8 cellular contexts compared by ENCODE assay signal in the genomic region with DNA sequence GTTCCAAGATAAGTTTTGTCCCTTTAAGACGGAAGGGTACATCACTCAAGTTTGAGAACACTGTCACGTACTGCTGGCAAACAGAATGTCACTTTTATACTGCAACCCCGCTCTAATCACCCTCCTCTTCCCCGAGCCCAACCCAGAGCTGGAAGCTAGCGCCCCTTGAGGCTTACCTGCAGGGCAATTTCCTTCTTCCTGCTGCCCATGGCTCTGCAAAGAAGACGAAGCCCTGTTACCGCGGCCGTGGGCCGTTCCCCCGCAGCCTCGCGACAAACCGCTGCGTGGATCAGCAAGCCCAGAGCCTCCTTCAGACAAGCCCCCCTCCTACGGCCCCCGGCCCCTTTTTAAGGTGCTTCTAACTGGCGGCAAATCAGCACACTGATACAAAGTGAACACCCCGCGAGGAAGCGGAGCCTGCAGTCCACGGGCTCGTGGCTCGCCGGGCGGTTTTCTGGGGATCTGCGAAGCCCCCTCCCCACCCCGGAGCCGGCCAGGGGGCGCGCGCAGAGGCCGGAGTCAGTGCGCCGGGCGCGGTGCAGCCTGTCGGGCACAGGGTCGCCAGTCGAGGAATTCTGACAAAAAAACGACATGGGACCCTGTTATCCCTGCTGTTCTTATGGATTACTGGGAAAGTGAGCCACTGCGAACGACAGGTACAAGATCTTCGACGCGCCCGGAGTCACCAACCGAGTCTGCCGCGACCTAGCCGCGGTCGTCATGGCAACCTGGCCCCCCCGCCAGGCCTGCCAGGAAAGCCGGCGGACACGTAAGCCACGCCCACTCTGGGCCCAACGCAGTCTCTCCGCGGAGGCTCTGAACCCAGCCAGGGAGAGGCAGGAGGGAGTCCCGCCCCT. TPM values are rescaled to one million over a fixed set of nuclear protein-coding genes. Genes with fewer than 3 reads are reported as not detected.
DNase-seq lines count a peak whose midpoint lies in the region; ATAC-seq and TF ChIP-seq lines count a peak whose summit lies in the region.

A gene with protein sequence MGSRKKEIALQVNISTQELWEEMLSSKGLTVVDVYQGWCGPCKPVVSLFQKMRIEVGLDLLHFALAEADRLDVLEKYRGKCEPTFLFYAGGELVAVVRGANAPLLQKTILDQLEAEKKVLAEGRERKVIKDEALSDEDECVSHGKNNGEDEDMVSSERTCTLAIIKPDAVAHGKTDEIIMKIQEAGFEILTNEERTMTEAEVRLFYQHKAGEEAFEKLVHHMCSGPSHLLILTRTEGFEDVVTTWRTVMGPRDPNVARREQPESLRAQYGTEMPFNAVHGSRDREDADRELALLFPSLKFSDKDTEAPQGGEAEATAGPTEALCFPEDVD (minus strand): TSS at position 725 of the 857 bp plus-strand sequence. CDS start 516 bp downstream, at position 209.

- no peaks in the 10 kb centered on the region for H3K27me3 Mint-ChIP-seq in T-cell

- H3K4me1 Mint-ChIP-seq in T-cell = peaks cover 27 to 37% (median 34%) of the 10 kb centered on the region in 3 donors

- TF ChIP-seq EP300 in transverse colon (IDR thresholded peaks at IDR 0.05; ENCODE audit: low read depth) = no peak

- intact Hi-C loops in adrenal gland (cut with DNase I) (loop anchor here in 1 of 2 donors (5.0 to 10.0 kb wide), 2 partner anchors 88 to 145 kb away; partner anchors contain the start of gene ARMC8), left cardiac atrium (cut with DNase I) (no loop called here), transverse colon (cut with DNase I; ENCODE audit: low total_unique reads) (no loop called here)

- H3K9me3 Mint-ChIP-seq in T-cell = no peaks in the 10 kb centered on the region

- DNase-seq in NCI-H1417 treated with DMSO at 0.1 percent for 48 hours (lab: John Stamatoyannopoulos, UW) = peak; percentile 86
- peak; percentile 76 to 93 (median 86) for DNase-seq in T-cell
- DNase-seq in adrenal gland = peak; percentile 93 to 97 (median 94)
- peak; percentile 93 for DNase-seq in left cardiac atrium
- peak; percentile 83 for DNase-seq in pons (ENCODE audit: low spot score)
- peak; percentile 86 for DNase-seq in transverse colon

- POLR2A ChIA-PET in T-cell (lab: Charles Lee) = no interaction called here

- WGBS in adrenal gland, 4 donors = 0 to 1% (median 1%) methylated on average over 20 to 62 of the region's 62 CpGs
- WGBS in transverse colon (ENCODE audit: low coverage in 1 of 2), 2 donors = 0 to 1% methylated on average over 5 to 33 of the region's 62 CpGs

- H3K36me3 ChIP-seq in adrenal gland (replicated peaks in 1 of 2) (no peaks in the 10 kb centered on the region), transverse colon (no peaks in the 10 kb centered on the region)

- in situ Hi-C loops in transverse colon (cut with MboI; ENCODE audit: low pct_ligation_motif_present in 1 of 4, low pct_unique_long_range_greater_than_20kb in 1 of 4, low sequenced_read_pairs in 3 of 4) = no loop called here

- H3K4me3 ChIP-seq in GM08714 (ENCODE audit: low read length) (peak within 1 kb of the TSS; percentile 51; the same call in 1 of the 2 replicates), adrenal gland (peak within 1 kb of the TSS in 3 of 4 donors; percentile 15 to 64 (median 47)), transverse colon (peak within 1 kb of the TSS; percentile 41 to 87 (median 50))

- H3K4me1 ChIP-seq in adrenal gland (replicated peaks in 1 of 2) (peaks cover 0 to 6% of the 10 kb centered on the region in 2 donors), transverse colon (peaks cover 0 to 13% (median 8%) of the 10 kb centered on the region in 4 donors)

- H3K27me3 ChIP-seq in adrenal gland = no peaks in the 10 kb centered on the region
- H3K27me3 ChIP-seq in transverse colon = no peaks in the 10 kb centered on the region

- TF ChIP-seq CTCF in adrenal gland (IDR thresholded peaks at IDR 0.05) = peak; percentile 37 to 59 (median 48)
- TF ChIP-seq CTCF in transverse colon (IDR thresholded peaks at IDR 0.05) = peak; percentile 44 to 58 (median 50)

- H3K9me3 ChIP-seq in adrenal gland (replicated peaks in 1 of 3) (no peaks in the 10 kb centered on the region), transverse colon (no peaks in the 10 kb centered on the region)

- H3K27ac ChIP-seq in adrenal gland (peak within 1 kb of the TSS in 4 of 5 donors; percentile 29 to 66 (median 57)), transverse colon (peak within 1 kb of the TSS; percentile 36 to 59 (median 50))

- H3K4me3 Mint-ChIP-seq in T-cell = peak within 1 kb of the TSS; percentile 90 to 95 (median 95)

- no peaks in the 10 kb centered on the region for H3K36me3 Mint-ChIP-seq in T-cell

- CTCF ChIA-PET in T-cell (lab: Charles Lee) = interaction anchor here (0.6 to 1.7 kb wide), 6 partner anchors 16 to 142 kb away, joined by 3 to 8 read pairs (median 3); partner anchors contain the start of gene ARMC8 (in 1 of the 2)

- peak within 1 kb of the TSS; percentile 88 to 94 for H3K27ac Mint-ChIP-seq in T-cell

- TF ChIP-seq POLR2A in adrenal gland (IDR thresholded peaks at IDR 0.05) = peak in 1 of 2 donors; percentile 8
- TF ChIP-seq POLR2A in transverse colon (IDR thresholded peaks at IDR 0.05) = no peak

- ATAC-seq in HG02678 (IDR thresholded peaks at IDR 0.05; ENCODE audit: unreplicated experiment) = peak; percentile 77
- ATAC-seq in T-cell (replicated peaks in 1 of 4) = peak; percentile 87 to 93 (median 93)
- peak; percentile 97 to 99 for ATAC-seq in left cardiac atrium

RNA-seq across cellular contexts. Expression of the gene that starts here (rescaled TPM):
- total RNA-seq in T-cell (1 to 10 TPM in 1 of 5 donors, under 1 TPM in 4; 0.51 to 1.3 (median 0.88) TPM), adrenal gland (1 to 10 TPM in 2 of 8 donors, under 1 TPM in 1, not detected in 5; 0.46 to 1.9 (median 1.1) TPM), left cardiac atrium (not detected), transverse colon (not detected)
- polyA plus RNA-seq in adrenal gland = 1 to 10 TPM in 1 of 3 donors, under 1 TPM in 2; 0.46 to 2.6 (median 0.77) TPM

Comparison
In these comparisons a context has a peak if more than half of its experiments do, and no peak if none do; other contexts are left out.
1. Peak in every context shown above with its lines: DNase-seq, ATAC-seq, H3K4me3 ChIP-seq and H3K27ac ChIP-seq.
2. Peak in DNase-seq and ATAC-seq in left cardiac atrium; RNA of the gene not detected or under 1 TPM.
3. Peak in DNase-seq, H3K4me3 ChIP-seq and H3K27ac ChIP-seq in transverse colon; RNA of the gene not detected or under 1 TPM.